Comparison of ENCODE assay signal across 10 cellular contexts in the genomic region with DNA sequence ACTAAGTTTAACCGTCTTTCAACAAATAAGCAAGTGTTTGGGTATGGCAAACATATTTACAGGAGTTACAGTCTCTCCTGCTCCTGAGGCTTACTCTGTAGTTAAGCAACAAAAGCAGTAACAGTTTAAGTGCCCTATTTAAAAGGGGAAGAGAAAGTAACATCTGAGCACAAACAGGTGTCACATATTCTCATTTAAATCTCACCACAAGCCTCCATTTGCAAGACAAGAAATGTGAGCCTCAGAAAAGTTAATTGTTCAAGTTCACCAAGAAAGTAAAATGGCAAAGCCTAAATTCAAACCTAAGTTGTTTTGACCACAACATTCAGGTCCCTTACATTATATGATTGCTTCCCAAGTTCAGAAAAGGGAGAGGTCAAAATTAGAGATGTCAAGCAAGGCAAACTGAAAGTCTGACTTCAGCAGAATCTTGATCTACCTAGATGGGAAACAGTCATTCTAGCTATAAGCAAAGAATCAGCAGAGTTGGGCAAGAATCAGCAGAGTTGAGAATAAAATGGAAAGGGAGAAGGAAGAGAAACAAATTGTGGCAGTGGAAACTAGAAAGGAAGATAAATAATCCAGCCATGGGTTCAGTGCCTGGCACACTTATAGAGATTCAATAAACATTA.
DNase-seq lines count a peak whose midpoint lies in the region; ATAC-seq and TF ChIP-seq lines count a peak whose summit lies in the region.
"Had no signal": no experiment of that assay in that cellular context is flagged by ENCODE, and none has a peak within 500 bp of the region (broad histone marks: within the 10 kb centered on the region; RNA-seq: fewer than 3 reads in every experiment).

No MANE protein-coding gene starts in this region.

- DNase-seq in NB4 (ENCODE audit: low read depth): peak; percentile 24
- DNase-seq in activated CD4-positive, alpha-beta memory T cell treated with anti-CD3 and anti-CD28 coated beads for 36 hours: no peak
- no peak for DNase-seq in SJCRH30
- DNase-seq in central memory CD4-positive, alpha-beta T cell: no peak
- DNase-seq in Right ventricle myocardium inferior (ENCODE audit: missing footprints): no peak
- DNase-seq: left ventricle myocardium inferior, NCI-H226 had no signal

- no peak overlapping the region for H3K4me3 ChIP-seq in BLaER1
- no peak overlapping the region for H3K4me3 ChIP-seq in NB4 (ENCODE audit: low read depth, low read length)
- no peak overlapping the region for H3K4me3 ChIP-seq in SJCRH30
- H3K4me3 ChIP-seq: left ventricle myocardium inferior had no signal

- no peak overlapping the region for H3K4me3 Mint-ChIP-seq in activated CD4-positive, alpha-beta memory T cell treated with anti-CD3 and anti-CD28 coated beads for 36 hours

- H3K27ac ChIP-seq in BLaER1: no peak overlapping the region
- no peak overlapping the region for H3K27ac ChIP-seq in SJCRH30
- H3K27ac ChIP-seq: left ventricle myocardium inferior had no signal

- intact Hi-C loops in activated CD4-positive, alpha-beta memory T cell treated with anti-CD3 and anti-CD28 coated beads for 36 hours (cut with micrococcal nuclease): no loop called here
- intact Hi-C loops in Right ventricle myocardium inferior (cut with DNase I): loop anchor here (10.0 kb wide), 1 partner anchor 170 kb away; no protein-coding TSS in a partner anchor

- no peaks in the 10 kb centered on the region for H3K9me3 Mint-ChIP-seq in activated CD4-positive, alpha-beta memory T cell treated with anti-CD3 and anti-CD28 coated beads for 36 hours

- no peak for TF ChIP-seq POLR2A in NB4 (IDR thresholded peaks at IDR 0.05; ENCODE audit: extremely low read depth, insufficient read length)

- POLR2A ChIA-PET in activated CD4-positive, alpha-beta memory T cell treated with anti-CD3 and anti-CD28 coated beads for 36 hours (lab: Charles Lee): no interaction called here

- H3K27me3 ChIP-seq in BLaER1 (no peaks in the 10 kb centered on the region), SJCRH30 (no peaks in the 10 kb centered on the region)

- no peak overlapping the region for H3K9ac ChIP-seq in BLaER1

- peaks cover 32% of the 10 kb centered on the region; the same call in 1 of the 2 replicates for H4K20me1 ChIP-seq in BLaER1

- H3K36me3 ChIP-seq in BLaER1: peaks cover 75% of the 10 kb centered on the region
- H3K36me3 ChIP-seq in SJCRH30: no peaks in the 10 kb centered on the region
- H3K36me3 ChIP-seq: left ventricle myocardium inferior had no signal

- H3K27ac Mint-ChIP-seq in activated CD4-positive, alpha-beta memory T cell treated with anti-CD3 and anti-CD28 coated beads for 36 hours: no peak overlapping the region

- H3K4me1 ChIP-seq in BLaER1: peaks cover 23% of the 10 kb centered on the region
- no peaks in the 10 kb centered on the region for H3K4me1 ChIP-seq in SJCRH30

- no peak for TF ChIP-seq CTCF in NB4 (IDR thresholded peaks at IDR 0.05; ENCODE audit: low read depth, low read length)

- H3K9me3 ChIP-seq in BLaER1 (no peaks in the 10 kb centered on the region), SJCRH30 (replicated peaks) (no peaks in the 10 kb centered on the region)
- H3K9me3 ChIP-seq: left ventricle myocardium inferior had no signal

- peaks cover 11% of the 10 kb centered on the region for H3K36me3 Mint-ChIP-seq in activated CD4-positive, alpha-beta memory T cell treated with anti-CD3 and anti-CD28 coated beads for 36 hours

- H3K4me2 ChIP-seq in BLaER1: peak overlapping the region; percentile 36

- peaks cover 2% of the 10 kb centered on the region for H3K4me1 Mint-ChIP-seq in activated CD4-positive, alpha-beta memory T cell treated with anti-CD3 and anti-CD28 coated beads for 36 hours (ENCODE audit: low read depth)

- no peaks in the 10 kb centered on the region for H3K27me3 Mint-ChIP-seq in activated CD4-positive, alpha-beta memory T cell treated with anti-CD3 and anti-CD28 coated beads for 36 hours

- CTCF ChIA-PET in activated CD4-positive, alpha-beta memory T cell treated with anti-CD3 and anti-CD28 coated beads for 36 hours (lab: Charles Lee): interaction anchor here (0.7 kb wide), 1 partner anchor 45 kb away, joined by 3 read pairs; no protein-coding TSS in a partner anchor

- peak; percentile 86 for ATAC-seq in GM19397 (IDR thresholded peaks at IDR 0.05; ENCODE audit: unreplicated experiment)
- peak; percentile 90 for ATAC-seq in HG02981 (IDR thresholded peaks at IDR 0.05; ENCODE audit: unreplicated experiment)
- no peak for ATAC-seq in Right ventricle myocardium inferior
